In the genomic region with DNA sequence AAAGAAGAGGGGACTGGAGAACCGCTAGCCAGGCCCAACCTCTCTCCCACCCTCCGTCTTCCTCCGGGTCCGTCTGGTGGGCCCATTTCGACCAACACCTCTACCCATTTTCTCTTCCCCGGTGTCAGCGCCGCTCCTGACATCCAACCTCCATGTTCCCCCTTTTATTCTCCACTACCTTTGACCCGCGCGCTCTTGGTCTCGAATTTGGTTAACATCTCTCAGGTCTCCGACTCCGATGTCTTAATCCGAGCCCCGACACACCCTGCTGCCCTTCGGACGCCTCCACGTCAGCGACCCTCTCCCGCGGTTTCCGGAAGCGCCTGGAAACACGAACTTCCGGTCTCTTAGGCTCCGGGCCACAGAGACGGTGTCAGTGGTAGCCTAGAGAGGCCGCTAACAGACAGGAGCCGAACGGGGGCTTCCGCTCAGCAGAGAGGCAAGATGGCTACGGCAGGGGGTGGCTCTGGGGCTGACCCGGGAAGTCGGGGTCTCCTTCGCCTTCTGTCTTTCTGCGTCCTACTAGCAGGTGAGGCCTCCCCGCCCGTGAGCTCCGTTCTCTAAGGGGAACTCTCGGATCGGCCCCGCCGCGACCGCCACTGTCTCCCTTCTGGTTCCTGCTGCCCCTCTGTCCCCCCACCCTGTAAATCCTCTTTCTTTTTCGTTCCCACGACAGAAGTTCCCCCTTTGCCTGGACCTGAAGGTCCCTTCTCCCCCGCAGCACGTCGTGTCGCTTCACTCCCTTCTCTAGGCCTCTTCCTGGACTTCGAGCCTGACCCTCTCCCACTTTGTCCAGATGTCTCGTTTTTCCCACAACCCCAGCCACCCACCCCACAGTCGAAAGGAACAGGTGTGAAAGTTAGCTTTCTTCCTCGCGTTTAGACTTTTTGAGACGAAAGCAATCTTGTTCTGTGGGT, we compare ENCODE assay signal across 8 cellular contexts. TPM values are rescaled to one million over a fixed set of nuclear protein-coding genes. Genes with fewer than 3 reads are reported as not detected.
DNase-seq lines count a peak whose midpoint lies in the region; ATAC-seq and TF ChIP-seq lines count a peak whose summit lies in the region.

A gene (minus strand): TSS at position 298 of the 917 bp plus-strand sequence. CDS start 80 bp downstream, at position 218.
A gene (plus strand): TSS at position 431 of the 917 bp plus-strand sequence. CDS start 14 bp downstream, at position 445.

- CTCF ChIA-PET in PC-3 (lab: Charles Lee), result no interaction called here

- TF ChIP-seq RAD21 in Ishikawa (IDR thresholded peaks at IDR 0.05; ENCODE audit: low read depth), result no peak

- ATAC-seq in GM21529 (IDR thresholded peaks at IDR 0.05; ENCODE audit: unreplicated experiment) (peak; percentile 88), PC-3 (peak; percentile 98)

- no peaks in the 10 kb centered on the region for H3K9me2 ChIP-seq in PC-3 (replicated peaks; ENCODE audit: low read length)

- H3K36me3 ChIP-seq in PC-3 (ENCODE audit: low read depth, low read length), result peaks cover 28% of the 10 kb centered on the region

- H3K4me2 ChIP-seq in PC-3 (ENCODE audit: low read length), result peak within 1 kb of the TSS; percentile 89

- peaks cover 68% of the 10 kb centered on the region for H3K79me2 ChIP-seq in PC-3 (ENCODE audit: low read length)

- no peaks in the 10 kb centered on the region for H3K27me3 ChIP-seq in PC-3 (ENCODE audit: low read length)

- H2AFZ ChIP-seq in PC-3 (ENCODE audit: low read length), result peak within 1 kb of the TSS; percentile 82

- no TSS peak for BruUV-seq in PC-3 (replicated peaks; lab: Mats Ljungman, UMichigan)

- peak within 1 kb of the TSS; percentile 95 for H3K9ac ChIP-seq in PC-3 (ENCODE audit: low read length)

- DNase-seq in DMS 273 (lab: John Stamatoyannopoulos, UW; ENCODE audit: unreplicated experiment) (peak; percentile 98), PC-3 (peak; percentile 98), activated T-cell treated with anti-CD3 and anti-CD28 coated beads for 48 hours (ENCODE audit: low read depth) (peak; percentile 85), epithelial cell of prostate (ENCODE audit: low read depth, low spot score) (peak; percentile 62), mucosa of gallbladder (ENCODE audit: low spot score) (peak; percentile 94)
- peak; percentile 73 to 77 for DNase-seq in stimulated activated CD8-positive, alpha-beta memory T cell treated with anti-CD3 and anti-CD28 coated beads, Interleukin-4, amount 100 ng/mL, for 4 hours (ENCODE audit: low read depth in 2 of 2, low spot score in 1 of 2)

- TF ChIP-seq EP300 in Ishikawa (IDR thresholded peaks at IDR 0.05; ENCODE audit: borderline replicate concordance), result no peak

- H3K4me1 ChIP-seq in PC-3 (ENCODE audit: insufficient read depth, low read length), result peaks cover 21% of the 10 kb centered on the region

- H3K27ac ChIP-seq in PC-3 (ENCODE audit: low read length) (peak within 1 kb of the TSS; percentile 42), epithelial cell of prostate (peak within 1 kb of the TSS; percentile 52)

- no peaks in the 10 kb centered on the region for H3K9me3 ChIP-seq in PC-3 (ENCODE audit: low read length)

- no peaks in the 10 kb centered on the region for H3F3A ChIP-seq in PC-3 (ENCODE audit: low read length, unreplicated experiment)

- intact Hi-C loops in PC-3 (cut with micrococcal nuclease), result no loop called here

- peaks cover 23% of the 10 kb centered on the region for H4K20me1 ChIP-seq in PC-3 (ENCODE audit: low read length)

- TF ChIP-seq CTCF in PC-3 (conservative IDR thresholded peaks at IDR 0.05; ENCODE audit: low read depth, low read length), result no peak

- H3K4me3 ChIP-seq in PC-3 (ENCODE audit: low read length), result peak within 1 kb of the TSS; percentile 86

- POLR2A ChIA-PET in PC-3 (lab: Charles Lee; ENCODE audit: unreplicated experiment), result no interaction called here

TF ChIP-seq in Ishikawa, 13 proteins besides CTCF, POLR2A, EP300 and RAD21:
- TF ChIP-seq, protein P1, sequence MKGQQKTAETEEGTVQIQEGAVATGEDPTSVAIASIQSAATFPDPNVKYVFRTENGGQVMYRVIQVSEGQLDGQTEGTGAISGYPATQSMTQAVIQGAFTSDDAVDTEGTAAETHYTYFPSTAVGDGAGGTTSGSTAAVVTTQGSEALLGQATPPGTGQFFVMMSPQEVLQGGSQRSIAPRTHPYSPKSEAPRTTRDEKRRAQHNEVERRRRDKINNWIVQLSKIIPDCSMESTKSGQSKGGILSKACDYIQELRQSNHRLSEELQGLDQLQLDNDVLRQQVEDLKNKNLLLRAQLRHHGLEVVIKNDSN (IDR thresholded peaks at IDR 0.05), result no peak
- TF ChIP-seq CEBPB (IDR thresholded peaks at IDR 0.05), result 0 out of 2 replicates have a peak, but pooled peaks have one; percentile 2
- no peak for TF ChIP-seq TEAD4 (IDR thresholded peaks at IDR 0.05)
- TF ChIP-seq NFIC (IDR thresholded peaks at IDR 0.05), result peak; percentile 2; the same call in 1 of the 2 replicates
- TF ChIP-seq, protein P2, sequence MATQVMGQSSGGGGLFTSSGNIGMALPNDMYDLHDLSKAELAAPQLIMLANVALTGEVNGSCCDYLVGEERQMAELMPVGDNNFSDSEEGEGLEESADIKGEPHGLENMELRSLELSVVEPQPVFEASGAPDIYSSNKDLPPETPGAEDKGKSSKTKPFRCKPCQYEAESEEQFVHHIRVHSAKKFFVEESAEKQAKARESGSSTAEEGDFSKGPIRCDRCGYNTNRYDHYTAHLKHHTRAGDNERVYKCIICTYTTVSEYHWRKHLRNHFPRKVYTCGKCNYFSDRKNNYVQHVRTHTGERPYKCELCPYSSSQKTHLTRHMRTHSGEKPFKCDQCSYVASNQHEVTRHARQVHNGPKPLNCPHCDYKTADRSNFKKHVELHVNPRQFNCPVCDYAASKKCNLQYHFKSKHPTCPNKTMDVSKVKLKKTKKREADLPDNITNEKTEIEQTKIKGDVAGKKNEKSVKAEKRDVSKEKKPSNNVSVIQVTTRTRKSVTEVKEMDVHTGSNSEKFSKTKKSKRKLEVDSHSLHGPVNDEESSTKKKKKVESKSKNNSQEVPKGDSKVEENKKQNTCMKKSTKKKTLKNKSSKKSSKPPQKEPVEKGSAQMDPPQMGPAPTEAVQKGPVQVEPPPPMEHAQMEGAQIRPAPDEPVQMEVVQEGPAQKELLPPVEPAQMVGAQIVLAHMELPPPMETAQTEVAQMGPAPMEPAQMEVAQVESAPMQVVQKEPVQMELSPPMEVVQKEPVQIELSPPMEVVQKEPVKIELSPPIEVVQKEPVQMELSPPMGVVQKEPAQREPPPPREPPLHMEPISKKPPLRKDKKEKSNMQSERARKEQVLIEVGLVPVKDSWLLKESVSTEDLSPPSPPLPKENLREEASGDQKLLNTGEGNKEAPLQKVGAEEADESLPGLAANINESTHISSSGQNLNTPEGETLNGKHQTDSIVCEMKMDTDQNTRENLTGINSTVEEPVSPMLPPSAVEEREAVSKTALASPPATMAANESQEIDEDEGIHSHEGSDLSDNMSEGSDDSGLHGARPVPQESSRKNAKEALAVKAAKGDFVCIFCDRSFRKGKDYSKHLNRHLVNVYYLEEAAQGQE (IDR thresholded peaks at IDR 0.05; ENCODE audit: low read depth), result no peak
- peak; percentile 67 for TF ChIP-seq CREB1 (IDR thresholded peaks at IDR 0.05; ENCODE audit: low read depth)
- no peak for TF ChIP-seq FOXM1 (IDR thresholded peaks at IDR 0.05; ENCODE audit: borderline replicate concordance, low read depth)
- TF ChIP-seq, protein P3, sequence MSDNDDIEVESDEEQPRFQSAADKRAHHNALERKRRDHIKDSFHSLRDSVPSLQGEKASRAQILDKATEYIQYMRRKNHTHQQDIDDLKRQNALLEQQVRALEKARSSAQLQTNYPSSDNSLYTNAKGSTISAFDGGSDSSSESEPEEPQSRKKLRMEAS (IDR thresholded peaks at IDR 0.05), result peak; percentile 70
- TF ChIP-seq TAF1 (IDR thresholded peaks at IDR 0.05; ENCODE audit: low read depth), result peak; percentile 97
- TF ChIP-seq EGR1 (IDR thresholded peaks at IDR 0.05), result no peak
- TF ChIP-seq YY1 (IDR thresholded peaks at IDR 0.05; ENCODE audit: low read depth), result peak; percentile 95
- TF ChIP-seq TCF12 (IDR thresholded peaks at IDR 0.05; ENCODE audit: low read depth), result peak; percentile 37; the same call in 1 of the 2 replicates
- peak; percentile 95 for TF ChIP-seq ZBTB7A (IDR thresholded peaks at IDR 0.05; ENCODE audit: low read depth)

RNA-seq across cellular contexts. Expression of the first gene that starts in this region (rescaled TPM):
- total RNA-seq in PC-3 (2014; rRNA removed) (141 and 142 TPM in 2 replicates), mucosa of gallbladder (164 TPM)

RNA-seq across cellular contexts. Expression of the second gene that starts in this region (rescaled TPM):
- total RNA-seq in PC-3 (2014; rRNA removed) (48.2 and 49.6 TPM in 2 replicates), mucosa of gallbladder (106 TPM)

Comparison
In these comparisons a context has a peak if more than half of its experiments do, and no peak if none do; other contexts are left out.
1. Peak in every context shown above with its lines: DNase-seq, ATAC-seq, H3K4me3 ChIP-seq and H3K27ac ChIP-seq.